Comparison of ENCODE assay signal across 1 cellular context in genomic region chr7:112449902-112450806, GRCh38.
TF ChIP-seq lines count a peak whose summit lies in the region.

Gene IFRD1, plus strand, starts transcription at chr7:112450460. Its CDS starts 229 bp downstream, at chr7:112450689.

TF ChIP-seq in K562, 482 proteins besides CTCF, POLR2A, EP300 and RAD21 (continued from another document and continues in another):
- TF ChIP-seq L3MBTL2 (IDR thresholded peaks at IDR 0.05) (peak; percentile 54), GTF2B (IDR thresholded peaks at IDR 0.05; ENCODE audit: extremely low read depth, insufficient read length) (peak; percentile 93), CGGBP1 (CRISPR knock-in tag; IDR thresholded peaks at IDR 0.05) (peak; percentile 88), CREB3L1 (IDR thresholded peaks at IDR 0.05; ENCODE audit: borderline replicate concordance, low read depth) (peak; percentile 74), ELK3 (CRISPR knock-in tag; IDR thresholded peaks at IDR 0.05) (0 out of 2 replicates have a peak, but pooled peaks have one; percentile 59), ZNF75A (CRISPR knock-in tag; IDR thresholded peaks at IDR 0.05) (0 out of 2 replicates have a peak, but pooled peaks have one; percentile 47), JUND (IDR thresholded peaks at IDR 0.05; ENCODE audit: borderline replicate concordance, low read depth, low read length) (peak; percentile 85), JUND (tag; IDR thresholded peaks at IDR 0.05; ENCODE audit: borderline replicate concordance, low read depth, low read length) (peak; percentile 79; the same call in 1 of the 3 replicates), BRD4 (IDR thresholded peaks at IDR 0.05) (peak; percentile 78; the same call in 1 of the 2 replicates), FOXO4 (CRISPR knock-in tag; IDR thresholded peaks at IDR 0.05) (peak; percentile 83), ZNF133 (CRISPR knock-in tag; IDR thresholded peaks at IDR 0.05) (no peak), NELFE (IDR thresholded peaks at IDR 0.05; ENCODE audit: insufficient read depth, insufficient read length) (peak; percentile 93), EGR1 (conservative IDR thresholded peaks at IDR 0.05) (peak; percentile 59), FIP1L1 (IDR thresholded peaks at IDR 0.05; ENCODE audit: low read depth, low read length, poor library complexity, severe bottlenecking) (peak; percentile 91), OTX1 (CRISPR knock-in tag; IDR thresholded peaks at IDR 0.05) (peak; percentile 86), REST (CRISPR knock-in tag; IDR thresholded peaks at IDR 0.05; ENCODE audit: low read depth) (0 out of 2 replicates have a peak, but pooled peaks have one; percentile 20), SMAD1 (IDR thresholded peaks at IDR 0.05; ENCODE audit: low read depth, low read length, partially characterized antibody) (peak; percentile 96), SMAD3 (CRISPR knock-in tag; conservative IDR thresholded peaks at IDR 0.05) (0 out of 2 replicates have a peak, but pooled peaks have one; percentile 32), AFF1 (IDR thresholded peaks at IDR 0.05; ENCODE audit: low read depth in 1 of 2, partially characterized antibody in 2 of 2) (peak in 1 of 2 experiments; percentile 99), KLF13 (tag; IDR thresholded peaks at IDR 0.05; ENCODE audit: borderline replicate concordance, low read depth) (peak; percentile 68; the same call in 1 of the 2 replicates), EP400 (IDR thresholded peaks at IDR 0.05) (peak; percentile 79; the same call in 1 of the 2 replicates), HMGN3 (IDR thresholded peaks at IDR 0.05; ENCODE audit: borderline replicate concordance, extremely low read depth, insufficient read length, low read depth, low read length) (peak; percentile 81), TARDBP (IDR thresholded peaks at IDR 0.05) (peak; percentile 70; the same call in 1 of the 2 replicates), ZEB2 (IDR thresholded peaks at IDR 0.05) (peak; percentile 43; the same call in 1 of the 2 replicates), ZFX (CRISPR knock-in tag; IDR thresholded peaks at IDR 0.05) (peak; percentile 92), CLOCK (CRISPR knock-in tag; IDR thresholded peaks at IDR 0.05; ENCODE audit: borderline replicate concordance) (peak; percentile 61; the same call in 1 of the 2 replicates), RREB1 (CRISPR knock-in tag; IDR thresholded peaks at IDR 0.05) (peak; percentile 67), GTF2F1 (IDR thresholded peaks at IDR 0.05; ENCODE audit: low read depth, low read length) (peak; percentile 97), SREBF2 (CRISPR knock-in tag; IDR thresholded peaks at IDR 0.05) (peak; percentile 70; the same call in 1 of the 2 replicates)
